In genomic region chr1:19061343-19061742, GRCh38 we compare ENCODE assay signal across 23 cellular contexts.
A peak's percentile ranks its signal among the peaks of the same experiment; 100 is the strongest.
DNase-seq lines count a peak whose midpoint lies in the region; ATAC-seq and TF ChIP-seq lines count a peak whose summit lies in the region.
"Had no signal": no experiment of that assay in that cellular context is flagged by ENCODE, and none has a peak within 500 bp of the region (broad histone marks: within the 10 kb centered on the region; RNA-seq: fewer than 3 reads in every experiment).

No MANE protein-coding gene starts in this region.

- peaks cover 12% of the 10 kb centered on the region for H3K27me3 Mint-ChIP-seq in T-helper 2 cell treated with Interferon-gamma antibody and Interleukin-4, amounts not matched to agents 5 μg/mL and 100 μg/mL, for 36 hours (ENCODE audit: low read depth)
- peaks cover 7 to 14% of the 10 kb centered on the region in 2 donors for H3K27me3 Mint-ChIP-seq in CD8-positive, alpha-beta memory T cell
- H3K27me3 Mint-ChIP-seq in activated naive CD8-positive, alpha-beta T cell treated with anti-CD3 and anti-CD28 coated beads, Interleukin-2, amount 50 U/mL, for 24 hours: peaks cover 16% of the 10 kb centered on the region
- peaks cover 16% of the 10 kb centered on the region for H3K27me3 Mint-ChIP-seq in nephron (ENCODE audit: low read depth)

- H3K27ac Mint-ChIP-seq in T-helper 2 cell treated with Interferon-gamma antibody and Interleukin-4, amounts not matched to agents 5 μg/mL and 100 μg/mL, for 36 hours: peak overlapping the region; percentile 77
- H3K27ac Mint-ChIP-seq in CD8-positive, alpha-beta memory T cell: peak overlapping the region in 6 of 8 donors; percentile 40 to 94 (median 55)
- H3K27ac Mint-ChIP-seq in activated naive CD8-positive, alpha-beta T cell treated with anti-CD3 and anti-CD28 coated beads, Interleukin-2, amount 50 U/mL, for 24 hours: peak overlapping the region; percentile 59
- peak overlapping the region in 2 of 3 experiments; percentile 20 to 37 for H3K27ac Mint-ChIP-seq in nephron
- H3K27ac Mint-ChIP-seq: activated B cell treated with CpG ODN at 0.5 μM for 24 hours had no signal

- no peak overlapping the region for H3K27ac ChIP-seq in CD8-positive, alpha-beta memory T cell (ENCODE audit: low read depth, low read length)
- H3K27ac ChIP-seq: epithelial cell of prostate, psoas muscle, thoracic aorta had no signal

- H3K9me3 Mint-ChIP-seq in T-helper 2 cell treated with Interferon-gamma antibody and Interleukin-4, amounts not matched to agents 5 μg/mL and 100 μg/mL, for 36 hours: peaks cover 12% of the 10 kb centered on the region
- H3K9me3 Mint-ChIP-seq in CD8-positive, alpha-beta memory T cell: peaks cover 0 to 8% (median 3%) of the 10 kb centered on the region in 5 donors
- peaks cover 5% of the 10 kb centered on the region for H3K9me3 Mint-ChIP-seq in activated naive CD8-positive, alpha-beta T cell treated with anti-CD3 and anti-CD28 coated beads, Interleukin-2, amount 50 U/mL, for 24 hours
- H3K9me3 Mint-ChIP-seq in nephron: peaks cover 5% of the 10 kb centered on the region

- POLR2A ChIA-PET in CD8-positive, alpha-beta memory T cell (lab: Charles Lee): no interaction called here

- H3K36me3 ChIP-seq in CD8-positive, alpha-beta memory T cell (ENCODE audit: insufficient read depth, low read length): no peaks in the 10 kb centered on the region
- H3K36me3 ChIP-seq: MG63, thoracic aorta had no signal

- H3K4me3 ChIP-seq in CD8-positive, alpha-beta memory T cell (ENCODE audit: low read length): no peak overlapping the region
- H3K4me3 ChIP-seq: K562, MG63, psoas muscle, thoracic aorta had no signal

- H3K36me3 Mint-ChIP-seq in T-helper 2 cell treated with Interferon-gamma antibody and Interleukin-4, amounts not matched to agents 5 μg/mL and 100 μg/mL, for 36 hours (ENCODE audit: low read depth): peaks cover 3% of the 10 kb centered on the region
- peaks cover 0 to 1% (median 0%) of the 10 kb centered on the region in 3 donors for H3K36me3 Mint-ChIP-seq in CD8-positive, alpha-beta memory T cell
- peaks cover 3% of the 10 kb centered on the region for H3K36me3 Mint-ChIP-seq in activated naive CD8-positive, alpha-beta T cell treated with anti-CD3 and anti-CD28 coated beads, Interleukin-2, amount 50 U/mL, for 24 hours (ENCODE audit: low read depth)
- H3K36me3 Mint-ChIP-seq in nephron (ENCODE audit: low read depth): peaks cover 5% of the 10 kb centered on the region

- no peak for ATAC-seq in activated naive CD8-positive, alpha-beta T cell treated with anti-CD3 and anti-CD28 coated beads, Interleukin-2, amount 50 U/mL, for 24 hours
- ATAC-seq: HCT116, K562, psoas muscle had no signal

- CTCF ChIA-PET in CD8-positive, alpha-beta memory T cell (lab: Charles Lee): no interaction called here

- H3K9me3 ChIP-seq in CD8-positive, alpha-beta memory T cell (ENCODE audit: low read length): no peaks in the 10 kb centered on the region
- H3K9me3 ChIP-seq: MG63, psoas muscle, SK-N-SH, thoracic aorta had no signal

- peaks cover 5% of the 10 kb centered on the region for H3K4me1 Mint-ChIP-seq in T-helper 2 cell treated with Interferon-gamma antibody and Interleukin-4, amounts not matched to agents 5 μg/mL and 100 μg/mL, for 36 hours (ENCODE audit: low read depth)
- peaks cover 4 to 5% (median 5%) of the 10 kb centered on the region in 3 donors for H3K4me1 Mint-ChIP-seq in CD8-positive, alpha-beta memory T cell
- H3K4me1 Mint-ChIP-seq in activated naive CD8-positive, alpha-beta T cell treated with anti-CD3 and anti-CD28 coated beads, Interleukin-2, amount 50 U/mL, for 24 hours: peaks cover 3% of the 10 kb centered on the region
- H3K4me1 Mint-ChIP-seq in nephron: peaks cover 4% of the 10 kb centered on the region
- H3K4me1 Mint-ChIP-seq: activated B cell treated with CpG ODN at 0.5 μM for 24 hours had no signal

- no peaks in the 10 kb centered on the region for H3K27me3 ChIP-seq in CD8-positive, alpha-beta memory T cell (ENCODE audit: insufficient read depth, low read length, poor library complexity, severe bottlenecking)
- H3K27me3 ChIP-seq: MG63 had no signal

- no peaks in the 10 kb centered on the region for H3K4me1 ChIP-seq in CD8-positive, alpha-beta memory T cell (ENCODE audit: insufficient read depth, low read length)
- H3K4me1 ChIP-seq: psoas muscle had no signal

- H3K4me3 Mint-ChIP-seq in T-helper 2 cell treated with Interferon-gamma antibody and Interleukin-4, amounts not matched to agents 5 μg/mL and 100 μg/mL, for 36 hours: peak overlapping the region; percentile 33
- peak overlapping the region in 3 of 7 donors; percentile 19 to 63 (median 21) for H3K4me3 Mint-ChIP-seq in CD8-positive, alpha-beta memory T cell
- H3K4me3 Mint-ChIP-seq in activated naive CD8-positive, alpha-beta T cell treated with anti-CD3 and anti-CD28 coated beads, Interleukin-2, amount 50 U/mL, for 24 hours: peak overlapping the region; percentile 16
- H3K4me3 Mint-ChIP-seq in nephron: peak overlapping the region in 2 of 3 experiments; percentile 22 to 34
- H3K4me3 Mint-ChIP-seq: activated B cell treated with CpG ODN at 0.5 μM for 24 hours had no signal

- DNase-seq in T-helper 2 cell treated with Interferon-gamma antibody and Interleukin-4, amounts not matched to agents 5 μg/mL and 100 μg/mL, for 36 hours (ENCODE audit: low spot score): no peak
- DNase-seq in T-helper 2 cell (no peak), HuH-7.5 (ENCODE audit: low spot score) (no peak), cerebellar cortex (ENCODE audit: low spot score) (no peak), DMS153 (lab: John Stamatoyannopoulos, UW) (no peak)
- no peak for DNase-seq in CD8-positive, alpha-beta memory T cell
- no peak for DNase-seq in activated naive CD8-positive, alpha-beta T cell treated with anti-CD3 and anti-CD28 coated beads, Interleukin-2, amount 50 U/mL, for 24 hours
- DNase-seq: 8988T; activated B cell treated with CpG ODN at 0.5 μM for 24 hours; activated effector memory CD4-positive, alpha-beta T cell treated with Interleukin-2 at 50 U/mL for 16 hours; AML-193; anterior cingulate cortex; caudate nucleus; MG63; NCI-H1417; NCI-H2171 treated with DMSO at 0.1 percent for 48 hours; psoas muscle; SK-N-SH had no signal

- TF ChIP-seq CTCF in nephron (IDR thresholded peaks at IDR 0.05; ENCODE audit: unreplicated experiment in 3 of 3): no peak
